8 cellular contexts compared by ENCODE assay signal in the genomic region with DNA sequence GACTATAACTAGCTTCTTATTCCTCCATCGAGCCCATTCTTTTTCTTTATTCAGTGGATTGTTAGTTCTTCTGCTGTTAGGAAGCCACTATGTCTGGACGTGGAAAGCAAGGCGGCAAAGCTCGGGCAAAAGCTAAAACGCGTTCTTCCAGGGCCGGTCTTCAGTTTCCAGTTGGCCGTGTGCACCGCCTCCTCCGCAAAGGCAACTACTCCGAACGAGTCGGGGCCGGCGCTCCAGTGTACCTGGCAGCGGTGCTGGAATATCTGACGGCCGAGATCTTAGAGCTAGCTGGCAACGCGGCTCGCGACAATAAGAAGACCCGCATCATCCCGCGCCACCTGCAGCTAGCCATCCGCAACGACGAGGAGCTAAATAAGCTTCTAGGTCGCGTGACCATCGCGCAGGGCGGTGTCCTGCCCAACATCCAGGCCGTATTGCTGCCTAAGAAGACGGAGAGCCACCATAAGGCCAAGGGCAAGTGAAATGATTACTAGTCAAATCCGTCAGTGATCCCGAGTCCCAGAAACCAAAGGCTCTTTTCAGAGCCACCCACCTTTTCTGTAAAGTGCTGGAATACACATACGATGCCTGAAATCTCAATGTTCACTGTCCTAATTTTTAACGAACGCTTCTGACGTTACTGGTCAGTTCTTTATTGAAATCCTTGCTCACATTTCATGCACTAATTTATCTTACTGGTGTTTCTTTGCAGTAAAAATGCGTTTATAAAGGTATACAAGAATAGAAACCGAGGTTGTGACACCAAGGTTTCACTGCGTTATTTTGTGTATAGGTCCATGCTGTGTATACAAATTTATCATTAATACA.
DNase-seq lines count a peak whose midpoint lies in the region; ATAC-seq and TF ChIP-seq lines count a peak whose summit lies in the region.

No MANE protein-coding gene starts in this region.

- peak overlapping the region; percentile 67 for H3K9ac ChIP-seq in ES-I3 (ENCODE audit: low read depth, low read length)

- H3K9me3 ChIP-seq in ES-I3 (ENCODE audit: control insufficient read depth, insufficient read depth, low read length) (no peaks in the 10 kb centered on the region), HAP-1 (no peaks in the 10 kb centered on the region), mucosa of descending colon (no peaks in the 10 kb centered on the region)

- DNase-seq in HAP-1 (ENCODE audit: low spot score in 2 of 2) (peak in 1 of 2 experiments; percentile 89), NCI-H226 (peak; percentile 74), mucosa of descending colon (peak; percentile 87 to 93 (median 87))
- peak; percentile 62 to 69 for DNase-seq in activated CD4-positive, alpha-beta T cell treated with anti-CD3 and anti-CD28 coated beads, Interleukin-2, amount 50 U/mL, for 4 hours
- DNase-seq in effector CD4-positive, alpha-beta T cell, result peak; percentile 66
- DNase-seq in stimulated activated naive CD8-positive, alpha-beta T cell treated with anti-CD3 and anti-CD28 coated beads, Interleukin-15, Interleukin-2, amounts not matched to agents 100 U/mL and 50 U/mL, for 24 hours, result peak; percentile 81

- intact Hi-C loops in mucosa of descending colon (cut with DNase I, micrococcal nuclease), result loop anchor here in 1 of 2 donors (10.0 kb wide), 1 partner anchor 918 kb away; a partner anchor contains a TSS

- H3K36me3 ChIP-seq in ES-I3 (ENCODE audit: insufficient read depth, low read length) (no peaks in the 10 kb centered on the region), HAP-1 (replicated peaks) (no peaks in the 10 kb centered on the region), mucosa of descending colon (ENCODE audit: low read depth) (peaks cover 6% of the 10 kb centered on the region)

- ATAC-seq in mucosa of descending colon (peak; percentile 75), HG02870 (IDR thresholded peaks at IDR 0.05; ENCODE audit: unreplicated experiment) (no peak)
- peak; percentile 72 for ATAC-seq in stimulated activated naive CD8-positive, alpha-beta T cell treated with anti-CD3 and anti-CD28 coated beads, Interleukin-15, Interleukin-2, amounts not matched to agents 100 U/mL and 50 U/mL, for 24 hours

- in situ Hi-C loops in HAP-1 (cut with MboI; ENCODE audit: low sequenced_read_pairs), result loop anchor here (5.0 kb wide), 1 partner anchor 55 kb away; a partner anchor contains a TSS

- peak overlapping the region; percentile 45 for H3K4me3 ChIP-seq in HAP-1
- H3K4me3 ChIP-seq in mucosa of descending colon, result peak overlapping the region; percentile 9

- no peaks in the 10 kb centered on the region for H3K27me3 ChIP-seq in HAP-1 (ENCODE audit: low read depth)

- no peak for TF ChIP-seq CTCF in mucosa of descending colon (IDR thresholded peaks at IDR 0.05)

- H3K4me1 ChIP-seq in ES-I3 (ENCODE audit: insufficient read depth, low read length), result peaks cover 5% of the 10 kb centered on the region; the same call in 1 of the 2 replicates
- peaks cover 10% of the 10 kb centered on the region for H3K4me1 ChIP-seq in HAP-1
- H3K4me1 ChIP-seq in mucosa of descending colon (ENCODE audit: low read depth), result peaks cover 13% of the 10 kb centered on the region
